ENCODE assay signal across 19 cellular contexts in the genomic region with DNA sequence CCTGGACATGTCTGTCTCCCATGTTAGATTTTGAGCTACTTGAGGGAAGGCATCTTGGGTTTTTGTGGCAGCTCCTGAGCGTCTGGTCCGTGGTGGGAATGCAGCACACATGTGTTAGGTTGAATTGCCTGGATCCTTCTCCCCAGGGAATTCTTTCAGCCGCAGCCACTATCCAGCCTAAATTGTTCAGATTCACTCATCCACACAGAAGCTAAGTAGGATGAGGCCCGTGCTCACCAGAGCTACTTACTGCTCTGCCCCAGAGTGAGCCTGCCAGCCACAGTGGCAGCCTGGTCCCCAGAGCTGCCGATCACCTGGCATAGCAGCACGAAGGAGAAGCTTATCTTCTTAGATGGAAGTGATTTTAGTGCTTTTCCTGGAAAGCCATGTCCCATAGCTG. TPM values are rescaled to one million over a fixed set of nuclear protein-coding genes. Genes with fewer than 3 reads are reported as not detected.
DNase-seq lines count a peak whose midpoint lies in the region; ATAC-seq and TF ChIP-seq lines count a peak whose summit lies in the region.
"Had no signal": no experiment of that assay in that cellular context is flagged by ENCODE, and none has a peak within 500 bp of the region (broad histone marks: within the 10 kb centered on the region; RNA-seq: fewer than 3 reads in every experiment).

No MANE protein-coding gene starts in this region.

- TF ChIP-seq CTCF in breast epithelium (IDR thresholded peaks at IDR 0.05), result no peak
- no peak for TF ChIP-seq CTCF in mammary epithelial cell (conservative IDR thresholded peaks at IDR 0.05 in 1 of 2, IDR thresholded peaks at IDR 0.05 in 1 of 2; ENCODE audit: extremely low read depth in 1 of 2, insufficient read depth in 1 of 2, low read depth in 1 of 2, low read length in 2 of 2)
- no peak for TF ChIP-seq CTCF in OCI-LY7 (conservative IDR thresholded peaks at IDR 0.05; ENCODE audit: low read length)

- peaks cover 68 to 82% (median 72%) of the 10 kb centered on the region in 3 donors for H3K4me1 Mint-ChIP-seq in naive B cell

- H3K9me3 Mint-ChIP-seq in naive B cell, result peaks cover 0 to 3% (median 0%) of the 10 kb centered on the region in 7 donors
- H3K9me3 Mint-ChIP-seq: activated CD4-positive, alpha-beta memory T cell treated with anti-CD3 and anti-CD28 coated beads for 36 hours had no signal

- H3K36me3 Mint-ChIP-seq in naive B cell, result peaks cover 25 to 44% of the 10 kb centered on the region in 2 donors

- POLR2A ChIA-PET in OCI-LY7 (lab: Charles Lee), result no interaction called here

- no peak for ATAC-seq in naive B cell (ENCODE audit: low read depth in 2 of 2)
- ATAC-seq: HCT116, heart left ventricle, upper lobe of right lung had no signal

- H2AFZ ChIP-seq in mammary epithelial cell (ENCODE audit: low read depth, low read length), result no peak overlapping the region
- H2AFZ ChIP-seq in OCI-LY7 (ENCODE audit: low read length), result no peak overlapping the region

- H3K9me2 ChIP-seq in OCI-LY7 (ENCODE audit: insufficient read depth, low read length), result no peaks in the 10 kb centered on the region

- H3K36me3 ChIP-seq in breast epithelium (no peaks in the 10 kb centered on the region), mammary epithelial cell (ENCODE audit: insufficient read depth, low read length) (no peaks in the 10 kb centered on the region), OCI-LY7 (ENCODE audit: insufficient read depth, low read length) (peaks cover 100% of the 10 kb centered on the region)
- H3K36me3 ChIP-seq: upper lobe of right lung had no signal

- CTCF ChIA-PET in mammary epithelial cell (lab: Charles Lee; ENCODE audit: low non-redundant PET), result no interaction called here
- CTCF ChIA-PET in OCI-LY7 (lab: Charles Lee; ENCODE audit: unreplicated experiment), result no interaction called here

- peak overlapping the region; percentile 48 to 75 for H3K27ac ChIP-seq in breast epithelium
- no peak overlapping the region for H3K27ac ChIP-seq in mammary epithelial cell (ENCODE audit: insufficient read depth, low read depth, low read length)
- no peak overlapping the region for H3K27ac ChIP-seq in OCI-LY7 (ENCODE audit: low read depth, low read length, poor library complexity, severe bottlenecking)
- H3K27ac ChIP-seq: heart left ventricle, upper lobe of right lung had no signal

- BruUV-seq in mammary epithelial cell (replicated peaks; lab: Mats Ljungman, UMichigan) (no TSS peak), OCI-LY7 (replicated peaks; lab: Mats Ljungman, UMichigan) (no TSS peak)

- H3K4me3 ChIP-seq in breast epithelium (no peak overlapping the region), mammary epithelial cell (replicated peaks in 1 of 3; ENCODE audit: insufficient read depth in 1 of 3, low read depth in 2 of 3, low read length in 3 of 3) (no peak overlapping the region), OCI-LY7 (ENCODE audit: low read depth, low read length, poor library complexity, severe bottlenecking) (no peak overlapping the region)
- H3K4me3 ChIP-seq: heart left ventricle, smooth muscle cell, upper lobe of right lung had no signal

- no peaks in the 10 kb centered on the region for H3K79me2 ChIP-seq in mammary epithelial cell (ENCODE audit: insufficient read depth, low read length)
- peaks cover 84% of the 10 kb centered on the region for H3K79me2 ChIP-seq in OCI-LY7 (ENCODE audit: insufficient read depth, low read depth, low read length)

- peak overlapping the region in 4 of 6 donors; percentile 24 to 78 (median 50) for H3K27ac Mint-ChIP-seq in naive B cell
- H3K27ac Mint-ChIP-seq: activated CD4-positive, alpha-beta memory T cell treated with anti-CD3 and anti-CD28 coated beads for 36 hours; stimulated activated naive CD8-positive, alpha-beta T cell treated with anti-CD3 and anti-CD28 coated beads, Interleukin-15, Interleukin-2, amounts not matched to agents 100 ng/mL and 50 ng/mL, for 24 hours had no signal

- H3K4me1 ChIP-seq in breast epithelium (peaks cover 0 to 7% of the 10 kb centered on the region in 2 donors), mammary epithelial cell (ENCODE audit: insufficient read depth, low read length) (peaks cover 8% of the 10 kb centered on the region), OCI-LY7 (ENCODE audit: insufficient read depth, low read length, poor library complexity, severe bottlenecking) (peaks cover 23% of the 10 kb centered on the region)

- intact Hi-C loops in breast epithelium (cut with DNase I; ENCODE audit: low total_unique reads) (no loop called here), mammary epithelial cell (cut with micrococcal nuclease) (no loop called here), OCI-LY7 (cut with micrococcal nuclease; ENCODE audit: unreplicated experiment) (no loop called here)

- H3K27me3 ChIP-seq in breast epithelium, result no peaks in the 10 kb centered on the region
- H3K27me3 ChIP-seq in mammary epithelial cell (ENCODE audit: insufficient read depth, low read length), result no peaks in the 10 kb centered on the region
- H3K27me3 ChIP-seq: heart left ventricle, neutrophil, upper lobe of right lung had no signal

- WGBS in mammary epithelial cell (ENCODE audit: low coverage, missing lambda C conversion rate), result 100% methylated on average over 5 of the region's 6 CpGs

- H4K20me1 ChIP-seq in mammary epithelial cell (ENCODE audit: insufficient read depth, low read length) (no peaks in the 10 kb centered on the region), OCI-LY7 (ENCODE audit: insufficient read depth, low read length) (no peaks in the 10 kb centered on the region; the same call in 1 of the 2 replicates)

- no peak for TF ChIP-seq POLR2A in breast epithelium (IDR thresholded peaks at IDR 0.05)

- no peak overlapping the region for H3K9ac ChIP-seq in mammary epithelial cell (ENCODE audit: insufficient read depth, low read length)

- H3K4me2 ChIP-seq in mammary epithelial cell (ENCODE audit: insufficient read depth, low read depth, low read length), result no peak overlapping the region
- H3K4me2 ChIP-seq in OCI-LY7 (ENCODE audit: low read length), result no peak overlapping the region
- H3K4me2 ChIP-seq: smooth muscle cell had no signal

- H3K9me3 ChIP-seq in breast epithelium, result no peaks in the 10 kb centered on the region
- no peaks in the 10 kb centered on the region for H3K9me3 ChIP-seq in mammary epithelial cell (replicated peaks; ENCODE audit: insufficient read depth, low read length)
- no peaks in the 10 kb centered on the region for H3K9me3 ChIP-seq in OCI-LY7 (ENCODE audit: low read length)
- H3K9me3 ChIP-seq: heart left ventricle, neutrophil, upper lobe of right lung had no signal

- no peaks in the 10 kb centered on the region for H3K27me3 Mint-ChIP-seq in naive B cell
- H3K27me3 Mint-ChIP-seq: activated CD4-positive, alpha-beta memory T cell treated with anti-CD3 and anti-CD28 coated beads for 36 hours; stimulated activated naive CD8-positive, alpha-beta T cell treated with anti-CD3 and anti-CD28 coated beads, Interleukin-15, Interleukin-2, amounts not matched to agents 100 ng/mL and 50 ng/mL, for 24 hours had no signal

- H3K4me3 Mint-ChIP-seq in naive B cell, result no peak overlapping the region
- H3K4me3 Mint-ChIP-seq: activated CD4-positive, alpha-beta memory T cell treated with anti-CD3 and anti-CD28 coated beads for 36 hours; stimulated activated naive CD8-positive, alpha-beta T cell treated with anti-CD3 and anti-CD28 coated beads, Interleukin-15, Interleukin-2, amounts not matched to agents 100 ng/mL and 50 ng/mL, for 24 hours had no signal

- DNase-seq in breast epithelium (ENCODE audit: low spot score in 2 of 2), result no peak
- no peak for DNase-seq in mammary epithelial cell
- peak; percentile 24 for DNase-seq in NCI-H526 treated with DMSO at 0.1 percent for 48 hours (lab: John Stamatoyannopoulos, UW)
- DNase-seq in naive B cell, result no peak
- no peak for DNase-seq in amniotic stem cell (lab: John Stamatoyannopoulos, UW)
- no peak for DNase-seq in OCI-LY7 (ENCODE audit: low spot score)
- DNase-seq in COLO668 (lab: John Stamatoyannopoulos, UW; ENCODE audit: unreplicated experiment), result no peak
- DNase-seq: activated CD4-positive, alpha-beta memory T cell treated with anti-CD3 and anti-CD28 coated beads for 36 hours; cortex of kidney; heart left ventricle; KG1; midbrain; NCI-H1694; stimulated activated CD4-positive, alpha-beta T cell treated with anti-CD3 and anti-CD28 coated beads, Interleukin-2, amount 100 ng/mL, for 48 hours; upper lobe of right lung had no signal

- dilution Hi-C loops in mammary epithelial cell (cut with HindIII; ENCODE audit: low sequenced_read_pairs), result no loop called here

- in situ Hi-C loops in mammary epithelial cell (cut with MboI; ENCODE audit: low sequenced_read_pairs in 2 of 2), result no loop called here

RNA-seq across cellular contexts. Expression of a gene that starts 35.1 kb away (rescaled TPM):
- total RNA-seq in breast epithelium, result 10 to 100 TPM in 2 of 3 donors, 1 to 10 TPM in 1; 3.5 to 64.0 (median 50.8) TPM
- total RNA-seq in mammary epithelial cell, result 10 to 100 TPM; 17.5 to 84.3 TPM
- polyA plus RNA-seq in mammary epithelial cell, result 57.2 TPM
- 210 TPM for polyA minus RNA-seq in mammary epithelial cell
- 100 to 1,000 TPM in 1 of 6 donors, 10 to 100 TPM in 5; 61.7 to 102 (median 83.8) TPM for polyA plus RNA-seq in naive B cell (ENCODE audit: low read depth in 6 of 6)
- total RNA-seq in OCI-LY7 (2014; rRNA removed; shearing (Covaris generic)), result 219 and 228 TPM in 2 replicates
- 400 and 411 TPM in 2 replicates for total RNA-seq in OCI-LY7 (2022)

Comparison
In these comparisons a context has a peak if more than half of its experiments do, and no peak if none do; other contexts are left out.
1. H3K27ac ChIP-seq: peak in breast epithelium (2 of 2); none in mammary epithelial cell (single experiment) and OCI-LY7 (single experiment).